21 cellular contexts compared by ENCODE assay signal in genomic region chr11:69238562-69239319, GRCh38. TPM values are rescaled to one million over a fixed set of nuclear protein-coding genes. Genes with fewer than 3 reads are reported as not detected.
DNase-seq lines count a peak whose midpoint lies in the region; ATAC-seq and TF ChIP-seq lines count a peak whose summit lies in the region.
"Had no signal": no experiment of that assay in that cellular context is flagged by ENCODE, and none has a peak within 500 bp of the region (broad histone marks: within the 10 kb centered on the region; RNA-seq: fewer than 3 reads in every experiment).

No MANE protein-coding gene starts in this region.

- peak overlapping the region; percentile 12 for H3K4me3 Mint-ChIP-seq in activated CD4-positive, alpha-beta T cell treated with anti-CD3 and anti-CD28 coated beads for 36 hours
- H3K4me3 Mint-ChIP-seq: B cell had no signal

- TF ChIP-seq CTCF in stomach (IDR thresholded peaks at IDR 0.05) = no peak

- TF ChIP-seq EP300 in stomach (IDR thresholded peaks at IDR 0.05) = no peak

- no peaks in the 10 kb centered on the region for H3K36me3 Mint-ChIP-seq in activated CD4-positive, alpha-beta T cell treated with anti-CD3 and anti-CD28 coated beads for 36 hours (ENCODE audit: low read depth)

- H3K27ac Mint-ChIP-seq in activated CD4-positive, alpha-beta T cell treated with anti-CD3 and anti-CD28 coated beads for 36 hours = peak overlapping the region; percentile 68
- H3K27ac Mint-ChIP-seq: B cell had no signal

- CTCF ChIA-PET in activated CD4-positive, alpha-beta T cell treated with anti-CD3 and anti-CD28 coated beads for 36 hours (lab: Charles Lee) = interaction anchor here (0.6 kb wide), 2 partner anchors 46 to 51 kb away, joined by 3 read pairs; no protein-coding TSS in a partner anchor

- peak; percentile 32 for DNase-seq in activated CD4-positive, alpha-beta T cell treated with anti-CD3 and anti-CD28 coated beads for 36 hours
- DNase-seq in activated CD4-positive, alpha-beta T cell treated with anti-CD3 and anti-CD28 coated beads for 4 hours = no peak
- DNase-seq in left ventricle myocardium superior (peak; percentile 44), Right ventricle myocardium inferior (ENCODE audit: missing footprints) (no peak), left kidney (ENCODE audit: low read depth, low spot score) (peak; percentile 27), stomach (peak; percentile 18), NOMO-1 treated with DMSO at 0.1 percent for 48 hours (lab: John Stamatoyannopoulos, UW; ENCODE audit: unreplicated experiment) (no peak)
- DNase-seq: Calu3, dermis blood vessel endothelial cell, foreskin keratinocyte, hippocampal formation, mammary epithelial cell, NCI-H1436 treated with DMSO at 0.1 percent for 48 hours, NCI-H2171, NCI-H526 treated with DMSO at 0.1 percent for 48 hours, right lobe of liver, uterus had no signal

- 49 to 56% (median 56%) methylated on average over 5 of the region's 5 CpGs for WGBS in stomach, 5 donors

- peaks cover 2% of the 10 kb centered on the region for H3K9me3 Mint-ChIP-seq in activated CD4-positive, alpha-beta T cell treated with anti-CD3 and anti-CD28 coated beads for 36 hours (ENCODE audit: low read depth)

- H3K27me3 Mint-ChIP-seq in activated CD4-positive, alpha-beta T cell treated with anti-CD3 and anti-CD28 coated beads for 36 hours = peaks cover 3% of the 10 kb centered on the region

- POLR2A ChIA-PET in activated CD4-positive, alpha-beta T cell treated with anti-CD3 and anti-CD28 coated beads for 36 hours (lab: Charles Lee) = interaction anchor here (0.6 to 0.7 kb wide), 3 partner anchors 26 to 227 kb away, joined by 3 to 6 read pairs (median 3); no protein-coding TSS in a partner anchor

- peak; percentile 82 for ATAC-seq in activated CD4-positive, alpha-beta T cell treated with anti-CD3 and anti-CD28 coated beads for 36 hours
- ATAC-seq in left ventricle myocardium superior (no peak), Right ventricle myocardium inferior (no peak), GM19324 (IDR thresholded peaks at IDR 0.05; ENCODE audit: low FRiP score, unreplicated experiment) (no peak)
- ATAC-seq: foreskin keratinocyte, HCT116, right lobe of liver had no signal

- no peaks in the 10 kb centered on the region for H3K9me3 ChIP-seq in stomach
- H3K9me3 ChIP-seq: right lobe of liver, uterus had no signal

- H3K4me1 ChIP-seq in stomach = no peaks in the 10 kb centered on the region
- H3K4me1 ChIP-seq: foreskin keratinocyte, right lobe of liver, uterus had no signal

- no peak for TF ChIP-seq POLR2A in stomach (IDR thresholded peaks at IDR 0.05)

- no peak overlapping the region for H3K4me3 ChIP-seq in stomach
- H3K4me3 ChIP-seq: right lobe of liver, uterus had no signal

- no peak overlapping the region for H3K27ac ChIP-seq in stomach
- H3K27ac ChIP-seq: epithelial cell of prostate, foreskin keratinocyte, right lobe of liver, uterus had no signal

- intact Hi-C loops in activated CD4-positive, alpha-beta T cell treated with anti-CD3 and anti-CD28 coated beads for 36 hours (cut with DNase I, micrococcal nuclease) = loop anchor here (1.0 to 5.0 kb wide), 10 partner anchors 26 to 404 kb away; partner anchors contain the start of gene CCND1 (in 1 of the 2)
- intact Hi-C loops in left ventricle myocardium superior (cut with micrococcal nuclease) = no loop called here
- intact Hi-C loops in Right ventricle myocardium inferior (cut with DNase I) = no loop called here
- intact Hi-C loops in stomach (cut with DNase I; ENCODE audit: low total_unique reads) = no loop called here

- H3K4me1 Mint-ChIP-seq in activated CD4-positive, alpha-beta T cell treated with anti-CD3 and anti-CD28 coated beads for 36 hours = peaks cover 40% of the 10 kb centered on the region

- no peaks in the 10 kb centered on the region for H3K36me3 ChIP-seq in stomach
- H3K36me3 ChIP-seq: right lobe of liver, uterus had no signal

- peaks cover 0 to 5% (median 0%) of the 10 kb centered on the region in 3 donors for H3K27me3 ChIP-seq in stomach
- H3K27me3 ChIP-seq: right lobe of liver, uterus had no signal

RNA-seq across cellular contexts. Expression of gene MYEOV, which starts 55.2 kb away (rescaled TPM):
- not detected for total RNA-seq in activated CD4-positive, alpha-beta T cell treated with anti-CD3 and anti-CD28 coated beads for 36 hours
- total RNA-seq in left ventricle myocardium superior (not detected), Right ventricle myocardium inferior (not detected), stomach (10 to 100 TPM in 1 of 5 donors, 1 to 10 TPM in 1, under 1 TPM in 1, not detected in 2; 0.92 to 11.7 (median 1.9) TPM)
- polyA plus RNA-seq in stomach = 10 to 100 TPM in 2 of 3 donors, 1 to 10 TPM in 1; 5.3 to 41.5 (median 16.4) TPM
- total RNA-seq: B cell, dermis blood vessel endothelial cell had no signal

Comparison
In these comparisons a context has a peak if more than half of its experiments do, and no peak if none do; other contexts are left out.
1. DNase-seq: peak in activated CD4-positive, alpha-beta T cell treated with anti-CD3 and anti-CD28 coated beads for 36 hours (single experiment), left ventricle myocardium superior (single experiment), left kidney (single experiment) and stomach (single experiment); none in activated CD4-positive, alpha-beta T cell treated with anti-CD3 and anti-CD28 coated beads for 4 hours (0 of 2), Right ventricle myocardium inferior (single experiment) and NOMO-1 treated with DMSO at 0.1 percent for 48 hours (single experiment).
2. intact Hi-C loops: an anchor here in activated CD4-positive, alpha-beta T cell treated with anti-CD3 and anti-CD28 coated beads for 36 hours (1.0 to 5.0 kb wide); none called in left ventricle myocardium superior, Right ventricle myocardium inferior and stomach.